ENCODE assay signal across 17 cellular contexts in genomic region chr1:179978199-179979079, GRCh38.
"Had no signal": no experiment of that assay in that cellular context is flagged by ENCODE, and none has a peak within 500 bp of the region (broad histone marks: within the 10 kb centered on the region; RNA-seq: fewer than 3 reads in every experiment).

No MANE protein-coding gene starts in this region.

- H3K9ac ChIP-seq: parathyroid adenoma had no signal

- FAIRE-seq: keratinocyte, small intestine, urothelium cell line had no signal

- H3K36me3 ChIP-seq: heart right ventricle, prostate gland, sigmoid colon, stomach had no signal

- H2AFZ ChIP-seq: parathyroid adenoma had no signal

- ATAC-seq: naive thymus-derived CD4-positive, alpha-beta T cell had no signal

- H3K27me3 ChIP-seq: heart right ventricle, sigmoid colon, stomach had no signal

- DNase-seq: effector CD4-positive, alpha-beta T cell; heart right ventricle; mammary epithelial cell; naive thymus-derived CD4-positive, alpha-beta T cell; nephron progenitor cell; retina; sigmoid colon; small intestine; stimulated activated CD4-positive, alpha-beta T cell treated with anti-CD3 and anti-CD28 coated beads, Interleukin-12 subunit alpha, Interleukin-12 subunit beta, amount 100 ng/mL, for 4 hours; stimulated activated naive CD4-positive, alpha-beta T cell; stomach; substantia nigra had no signal

- H3K27ac ChIP-seq: coronary artery, parathyroid adenoma, prostate gland, stomach had no signal

- H3K4me1 ChIP-seq: parathyroid adenoma, prostate gland had no signal

- H3K9me3 ChIP-seq: prostate gland, sigmoid colon, stomach had no signal

- H3K4me3 ChIP-seq: coronary artery, heart right ventricle, prostate gland, sigmoid colon, stomach had no signal
